Comparison of ENCODE assay signal across 8 cellular contexts in genomic region chr4:169410839-169411770, GRCh38.
DNase-seq lines count a peak whose midpoint lies in the region; ATAC-seq and TF ChIP-seq lines count a peak whose summit lies in the region.

No MANE protein-coding gene starts in this region.

- no peaks in the 10 kb centered on the region for H3K9me3 ChIP-seq in CD4-positive, alpha-beta T cell (ENCODE audit: control insufficient read depth, low read length)
- H3K9me3 ChIP-seq in SK-N-MC (ENCODE audit: low read depth, low read length): no peaks in the 10 kb centered on the region

- H3K4me3 Mint-ChIP-seq in CD4-positive, alpha-beta T cell: peak overlapping the region; percentile 39
- peak overlapping the region; percentile 37 to 72 (median 51) for H3K4me3 Mint-ChIP-seq in naive thymus-derived CD8-positive, alpha-beta T cell

- intact Hi-C loops in CD4-positive, alpha-beta T cell (cut with DNase I, micrococcal nuclease): no loop called here

- in situ Hi-C loops in astrocyte of the spinal cord (cut with HindIII; ENCODE audit: low sequenced_read_pairs): no loop called here

- H3K27me3 Mint-ChIP-seq in CD4-positive, alpha-beta T cell: no peaks in the 10 kb centered on the region
- H3K27me3 Mint-ChIP-seq in naive thymus-derived CD8-positive, alpha-beta T cell: no peaks in the 10 kb centered on the region

- no peak for TF ChIP-seq CTCF in CD4-positive, alpha-beta T cell (IDR thresholded peaks at IDR 0.05)
- TF ChIP-seq CTCF in astrocyte of the spinal cord (IDR thresholded peaks at IDR 0.05; ENCODE audit: low read depth, low read length): no peak

- no peaks in the 10 kb centered on the region for H3K27me3 ChIP-seq in CD4-positive, alpha-beta T cell (ENCODE audit: control insufficient read depth, insufficient read depth, low read length)

- no peaks in the 10 kb centered on the region for H3K36me3 ChIP-seq in SK-N-MC (ENCODE audit: insufficient read depth, low read length)

- POLR2A ChIA-PET in CD4-positive, alpha-beta T cell (lab: Charles Lee): interaction anchor here (1.0 to 2.0 kb wide), 4 partner anchors 9 to 401 kb away, joined by 3 to 11 read pairs (median 4); partner anchors contain the start of gene CBR4
- POLR2A ChIA-PET in naive thymus-derived CD8-positive, alpha-beta T cell (lab: Charles Lee): interaction anchor here (0.5 to 1.1 kb wide), 3 partner anchors 209 to 401 kb away, joined by 3 to 6 read pairs (median 5); partner anchors contain the start of genes CBR4 and CLCN3

- peak; percentile 5 to 59 (median 24) for DNase-seq in CD4-positive, alpha-beta T cell
- peak; percentile 5 for DNase-seq in SK-N-MC (ENCODE audit: low read depth, low spot score)
- peak; percentile 79 for DNase-seq in astrocyte of the spinal cord (ENCODE audit: low read depth, low spot score)
- DNase-seq in naive thymus-derived CD8-positive, alpha-beta T cell: peak in 9 of 10 donors; percentile 13 to 83 (median 59)
- no peak for DNase-seq in D341Med (ENCODE audit: low spot score)
- DNase-seq in NCI-H2081 (lab: John Stamatoyannopoulos, UW): no peak

- H3K27ac ChIP-seq in CD4-positive, alpha-beta T cell (ENCODE audit: low read depth, low read length): no peak overlapping the region
- H3K27ac ChIP-seq in SK-N-MC: no peak overlapping the region

- no peak overlapping the region for H3K9ac ChIP-seq in SK-N-MC (ENCODE audit: insufficient read length)

- CTCF ChIA-PET in CD4-positive, alpha-beta T cell (lab: Charles Lee): interaction anchor here (1.1 kb wide), 1 partner anchor 11 kb away, joined by 5 read pairs; no protein-coding TSS in a partner anchor

- ATAC-seq in CD4-positive, alpha-beta T cell (ENCODE audit: poor library complexity): peak; percentile 99
- ATAC-seq in GM19043 (IDR thresholded peaks at IDR 0.05; ENCODE audit: low read depth, unreplicated experiment): peak; percentile 99
- ATAC-seq in HG03095 (IDR thresholded peaks at IDR 0.05; ENCODE audit: unreplicated experiment): peak; percentile 98
- peak; percentile 99 to 100 for ATAC-seq in naive thymus-derived CD8-positive, alpha-beta T cell

- peak overlapping the region; percentile 65 for H3K27ac Mint-ChIP-seq in CD4-positive, alpha-beta T cell
- H3K27ac Mint-ChIP-seq in naive thymus-derived CD8-positive, alpha-beta T cell: peak overlapping the region; percentile 9 to 87 (median 66)

- no peaks in the 10 kb centered on the region for H3K36me3 Mint-ChIP-seq in CD4-positive, alpha-beta T cell (ENCODE audit: low read depth)
- peaks cover 0 to 4% (median 0%) of the 10 kb centered on the region in 3 donors for H3K36me3 Mint-ChIP-seq in naive thymus-derived CD8-positive, alpha-beta T cell

- no peaks in the 10 kb centered on the region for H3K9me3 Mint-ChIP-seq in CD4-positive, alpha-beta T cell
- H3K9me3 Mint-ChIP-seq in naive thymus-derived CD8-positive, alpha-beta T cell: no peaks in the 10 kb centered on the region

- peaks cover 31% of the 10 kb centered on the region for H3K4me1 Mint-ChIP-seq in CD4-positive, alpha-beta T cell (ENCODE audit: low read depth)
- peaks cover 14 to 39% (median 31%) of the 10 kb centered on the region in 4 donors for H3K4me1 Mint-ChIP-seq in naive thymus-derived CD8-positive, alpha-beta T cell

- H3K4me3 ChIP-seq in SK-N-MC: no peak overlapping the region
- no peak overlapping the region for H3K4me3 ChIP-seq in astrocyte of the spinal cord (ENCODE audit: low read depth, low read length)

Comparison
In these comparisons a context has a peak if more than half of its experiments do, and no peak if none do; other contexts are left out.
1. DNase-seq: peak in CD4-positive, alpha-beta T cell (10 of 10), SK-N-MC (single experiment), astrocyte of the spinal cord (single experiment) and naive thymus-derived CD8-positive, alpha-beta T cell (9 of 10); none in D341Med (single experiment) and NCI-H2081 (0 of 2).
2. Peak in every context shown above with its lines, with median percentiles within 50 percentile points of each other: ATAC-seq.